In genomic region chr2:42095923-42096408, GRCh38 we compare ENCODE assay signal across 8 cellular contexts. TPM values are rescaled to one million over a fixed set of nuclear protein-coding genes. Genes with fewer than 3 reads are reported as not detected.
DNase-seq lines count a peak whose midpoint lies in the region; ATAC-seq and TF ChIP-seq lines count a peak whose summit lies in the region.

No MANE protein-coding gene starts in this region.

- peak; percentile 92 for TF ChIP-seq RAD21 in Ishikawa (IDR thresholded peaks at IDR 0.05; ENCODE audit: low read depth)

- H3K36me3 ChIP-seq in OCI-LY7 (ENCODE audit: insufficient read depth, low read length) = no peaks in the 10 kb centered on the region; the same call in 1 of the 2 replicates

- H3K4me3 ChIP-seq in OCI-LY7 (ENCODE audit: low read depth, low read length, poor library complexity, severe bottlenecking) = no peak overlapping the region

- H3K9me3 Mint-ChIP-seq in nephron progenitor cell = peaks cover 12% of the 10 kb centered on the region

- BruUV-seq in OCI-LY7 (replicated peaks; lab: Mats Ljungman, UMichigan) = no TSS peak

- no peak for TF ChIP-seq EP300 in Ishikawa (IDR thresholded peaks at IDR 0.05; ENCODE audit: borderline replicate concordance)

- H3K9me2 ChIP-seq in OCI-LY7 (ENCODE audit: insufficient read depth, low read length) = no peaks in the 10 kb centered on the region

- H3K27ac ChIP-seq in OCI-LY7 (ENCODE audit: low read depth, low read length, poor library complexity, severe bottlenecking) = no peak overlapping the region

- H3K27ac Mint-ChIP-seq in nephron progenitor cell = no peak overlapping the region

- POLR2A ChIA-PET in OCI-LY7 (lab: Charles Lee) = no interaction called here

- no peak overlapping the region for H3K4me2 ChIP-seq in OCI-LY7 (ENCODE audit: low read length)

- DNase-seq in DMS153 (lab: John Stamatoyannopoulos, UW) = peak; percentile 62
- DNase-seq in OCI-LY7 (ENCODE audit: low spot score) = peak; percentile 80
- DNase-seq in activated CD8-positive, alpha-beta memory T cell treated with anti-CD3 and anti-CD28 coated beads, Interleukin-2, amount 50 U/mL, for 48 hours = peak; percentile 81
- DNase-seq in nephron progenitor cell = peak; percentile 69
- DNase-seq in superior temporal gyrus (ENCODE audit: extremely low spot score) = peak; percentile 95

- H3K4me1 ChIP-seq in OCI-LY7 (ENCODE audit: insufficient read depth, low read length, poor library complexity, severe bottlenecking) = peaks cover 22% of the 10 kb centered on the region

- H2AFZ ChIP-seq in OCI-LY7 (ENCODE audit: low read length) = no peak overlapping the region

- TF ChIP-seq CTCF in OCI-LY7 (conservative IDR thresholded peaks at IDR 0.05; ENCODE audit: low read length) = peak; percentile 98
- TF ChIP-seq CTCF in nephron progenitor cell (IDR thresholded peaks at IDR 0.05) = peak; percentile 82

- H3K27me3 Mint-ChIP-seq in nephron progenitor cell (ENCODE audit: low read depth, poor library complexity) = peaks cover 29% of the 10 kb centered on the region

- no peaks in the 10 kb centered on the region for H4K20me1 ChIP-seq in OCI-LY7 (ENCODE audit: insufficient read depth, low read length)

- H3K36me3 Mint-ChIP-seq in nephron progenitor cell (ENCODE audit: low read depth) = no peaks in the 10 kb centered on the region

- CTCF ChIA-PET in OCI-LY7 (lab: Charles Lee; ENCODE audit: unreplicated experiment) = interaction anchor here (0.6 to 2.6 kb wide), 3 partner anchors 10 to 142 kb away, joined by 3 to 8 read pairs (median 3); no protein-coding TSS in a partner anchor

- ATAC-seq in esophagus mucosa (peak; percentile 53), GM19324 (IDR thresholded peaks at IDR 0.05; ENCODE audit: low FRiP score, unreplicated experiment) (no peak)

- H3K9me3 ChIP-seq in OCI-LY7 (ENCODE audit: low read length) = 0 out of 2 replicates have a peak, but pooled peaks cover 11% of the 10 kb centered on the region

- peaks cover 45% of the 10 kb centered on the region for H3K4me1 Mint-ChIP-seq in nephron progenitor cell

- intact Hi-C loops in OCI-LY7 (cut with micrococcal nuclease; ENCODE audit: unreplicated experiment) = loop anchor here (1.0 to 5.0 kb wide), 4 partner anchors 100 to 266 kb away; partner anchors contain the start of gene COX7A2L

- no peak overlapping the region for H3K4me3 Mint-ChIP-seq in nephron progenitor cell

- H3K79me2 ChIP-seq in OCI-LY7 (ENCODE audit: insufficient read depth, low read depth, low read length) = no peaks in the 10 kb centered on the region

TF ChIP-seq in Ishikawa, 13 proteins besides CTCF, POLR2A, EP300 and RAD21:
- TF ChIP-seq ZBTB7A (IDR thresholded peaks at IDR 0.05; ENCODE audit: low read depth) (no peak), CREB1 (IDR thresholded peaks at IDR 0.05; ENCODE audit: low read depth) (no peak), EGR1 (IDR thresholded peaks at IDR 0.05) (no peak), REST (IDR thresholded peaks at IDR 0.05; ENCODE audit: low read depth) (no peak), CEBPB (IDR thresholded peaks at IDR 0.05) (no peak), USF1 (IDR thresholded peaks at IDR 0.05) (no peak)

RNA-seq across cellular contexts. Expression of gene PKDCC, which starts 48.1 kb away (rescaled TPM):
- total RNA-seq in OCI-LY7 (2014; rRNA removed; shearing (Covaris generic)) = not detected in 2 replicates
- not detected in 2 replicates for total RNA-seq in OCI-LY7 (2022)
- total RNA-seq in esophagus mucosa = 1.8 TPM
